ENCODE assay signal across 1 cellular context in genomic region chr7:36487756-36488336, GRCh38.
TF ChIP-seq lines count a peak whose summit lies in the region.

No MANE protein-coding gene starts in this region.

TF ChIP-seq in SK-N-SH treated with all-trans-retinoic acid at 6 μM for 48 hours, 23 proteins besides CTCF, POLR2A, EP300 and RAD21 (continued from another document):
- TF ChIP-seq GLIS3 (CRISPR knock-in tag; IDR thresholded peaks at IDR 0.05): no peak
- TF ChIP-seq ZNF565 (CRISPR knock-in tag; conservative IDR thresholded peaks at IDR 0.05; ENCODE audit: low read depth): no peak
- TF ChIP-seq ZNF70 (CRISPR knock-in tag; IDR thresholded peaks at IDR 0.05): no peak
- TF ChIP-seq ZFP3 (CRISPR knock-in tag; IDR thresholded peaks at IDR 0.05): no peak
- no peak for TF ChIP-seq PPARA (CRISPR knock-in tag; IDR thresholded peaks at IDR 0.05; ENCODE audit: borderline replicate concordance)
- TF ChIP-seq OSR1 (CRISPR knock-in tag; IDR thresholded peaks at IDR 0.05): no peak
- no peak for TF ChIP-seq CREB5 (CRISPR knock-in tag; IDR thresholded peaks at IDR 0.05; ENCODE audit: low read depth)
- TF ChIP-seq SNAI2 (CRISPR knock-in tag; IDR thresholded peaks at IDR 0.05): no peak
TF ChIP-seq in SK-N-SH treated with all-trans-retinoic acid at 6 μM for 48 hours: peak in this region for 0.
